In the genomic region with DNA sequence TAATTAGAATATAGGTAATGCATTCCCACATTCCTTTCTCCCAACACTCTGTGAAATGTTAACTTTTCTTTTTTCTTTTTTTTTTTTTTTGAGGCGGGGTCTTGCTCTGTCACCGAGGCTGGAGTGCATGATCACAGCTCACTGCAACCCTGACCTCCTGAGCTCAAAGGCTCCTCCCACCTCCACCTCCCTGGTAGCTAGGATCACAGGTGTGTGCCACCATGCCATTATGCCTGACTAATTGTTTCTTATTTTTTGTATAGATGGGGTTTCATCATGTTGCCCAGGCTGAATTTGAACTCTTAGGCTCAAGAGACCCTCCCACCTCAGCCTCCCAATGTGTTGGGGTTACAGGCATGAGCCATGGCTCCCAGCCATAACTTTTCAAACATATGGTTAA, we compare ENCODE assay signal across 19 cellular contexts. TPM values are rescaled to one million over a fixed set of nuclear protein-coding genes. Genes with fewer than 3 reads are reported as not detected.
DNase-seq lines count a peak whose midpoint lies in the region; ATAC-seq and TF ChIP-seq lines count a peak whose summit lies in the region.
"Had no signal": no experiment of that assay in that cellular context is flagged by ENCODE, and none has a peak within 500 bp of the region (broad histone marks: within the 10 kb centered on the region; RNA-seq: fewer than 3 reads in every experiment).

No MANE protein-coding gene starts in this region.

- H3K56ac ChIP-seq in IMR-90 (ENCODE audit: extremely low read depth, insufficient read depth, low read length): no peak overlapping the region

- H3K4ac ChIP-seq in IMR-90 (ENCODE audit: low read depth, low read length): no peak overlapping the region

- H3K4me1 Mint-ChIP-seq in activated CD8-positive, alpha-beta memory T cell treated with anti-CD3 and anti-CD28 coated beads, Interleukin-2, amount 10 ng/mL, durations not matched to agents 7 days and 5 days: peaks cover 9% of the 10 kb centered on the region

- WGBS in IMR-90 (ENCODE audit: extremely low coverage in 2 of 2, insufficient read length in 1 of 2), 2 experiments: no CpG with 5 or more reads among the region's 2 CpGs

- no peak overlapping the region for H2BK5ac ChIP-seq in IMR-90 (ENCODE audit: low read depth, low read length, poor library complexity, severe bottlenecking)

- no peaks in the 10 kb centered on the region for H3K9me3 Mint-ChIP-seq in activated CD8-positive, alpha-beta memory T cell treated with anti-CD3 and anti-CD28 coated beads, Interleukin-2, amount 10 ng/mL, durations not matched to agents 7 days and 5 days (ENCODE audit: low read depth)
- H3K9me3 Mint-ChIP-seq: CD4-positive, alpha-beta memory T cell had no signal

- no peak overlapping the region for H4K8ac ChIP-seq in IMR-90 (ENCODE audit: low read depth in 2 of 2, low read length in 2 of 2)

- no peaks in the 10 kb centered on the region for H3K27me3 Mint-ChIP-seq in activated CD8-positive, alpha-beta memory T cell treated with anti-CD3 and anti-CD28 coated beads, Interleukin-2, amount 10 ng/mL, durations not matched to agents 7 days and 5 days

- no peak overlapping the region for H2BK120ac ChIP-seq in IMR-90 (ENCODE audit: low read depth, low read length)

- intact Hi-C loops in IMR-90 (cut with micrococcal nuclease): no loop called here
- intact Hi-C loops in colonic mucosa (cut with DNase I): no loop called here

- peaks cover 0 to 13% of the 10 kb centered on the region in 2 experiments; a peak in 3 of 4 replicates for H3K79me1 ChIP-seq in IMR-90 (ENCODE audit: low read depth in 1 of 2, low read length in 2 of 2)

- TF ChIP-seq POLR2A in IMR-90 (IDR thresholded peaks at IDR 0.05; ENCODE audit: low read depth, low read length): no peak

- H2AFZ ChIP-seq in IMR-90 (replicated peaks; ENCODE audit: low read length, poor library complexity): no peak overlapping the region
- H2AFZ ChIP-seq: GM23248 had no signal

- H3K14ac ChIP-seq in IMR-90 (replicated peaks; ENCODE audit: low read depth, low read length): no peak overlapping the region

- H3K4me3 ChIP-seq in IMR-90 (ENCODE audit: insufficient read depth, low read depth, low read length): no peak overlapping the region
- no peak overlapping the region for H3K4me3 ChIP-seq in colonic mucosa
- H3K4me3 ChIP-seq: GM12878, GM23248 had no signal

- dilution Hi-C loops in IMR-90 (cut with HindIII; ENCODE audit: low sequenced_read_pairs, unreplicated experiment): no loop called here

- H2AK9ac ChIP-seq in IMR-90 (replicated peaks; ENCODE audit: low read depth, low read length, poor library complexity): no peak overlapping the region

- no peak overlapping the region for H3K23ac ChIP-seq in IMR-90 (ENCODE audit: low read depth, low read length)

- 0 out of 2 replicates have a peak overlapping the region, but pooled peaks have one; percentile 11 for H2AK5ac ChIP-seq in IMR-90 (ENCODE audit: low read depth, low read length)

- TF ChIP-seq RAD21 in IMR-90 (IDR thresholded peaks at IDR 0.05; ENCODE audit: low read length): no peak

- H3K9me1 ChIP-seq in IMR-90 (ENCODE audit: insufficient read depth, low read length): no peaks in the 10 kb centered on the region; the same call in 1 of the 2 replicates

- H3K27me3 ChIP-seq in IMR-90 (ENCODE audit: control insufficient read depth, insufficient read depth, low read length) (no peaks in the 10 kb centered on the region), colonic mucosa (no peaks in the 10 kb centered on the region)

- no peak overlapping the region for H4K91ac ChIP-seq in IMR-90 (ENCODE audit: insufficient read depth, low read depth, low read length)

- BruUV-seq in IMR-90 (replicated peaks; lab: Mats Ljungman, UMichigan): no TSS peak

- in situ Hi-C loops in IMR-90 (cut with MboI; ENCODE audit: low sequenced_read_pairs): no loop called here

- no peaks in the 10 kb centered on the region for H3K9me3 ChIP-seq in IMR-90 (ENCODE audit: control insufficient read depth, insufficient read depth, low read length)
- no peaks in the 10 kb centered on the region for H3K9me3 ChIP-seq in colonic mucosa

- no peaks in the 10 kb centered on the region for H3K36me3 ChIP-seq in IMR-90 (ENCODE audit: control insufficient read depth, insufficient read depth, low read length)
- no peaks in the 10 kb centered on the region for H3K36me3 ChIP-seq in colonic mucosa

- no peak for TF ChIP-seq CTCF in IMR-90 (conservative IDR thresholded peaks at IDR 0.05; ENCODE audit: low read depth, low read length)
- TF ChIP-seq CTCF in VCaP (conservative IDR thresholded peaks at IDR 0.05): no peak
- TF ChIP-seq CTCF in colonic mucosa (IDR thresholded peaks at IDR 0.05): no peak

- 0 out of 2 replicates have a peak, but pooled peaks cover 2% of the 10 kb centered on the region for H3K4me1 ChIP-seq in IMR-90 (ENCODE audit: control insufficient read depth, insufficient read depth, low read length)
- H3K4me1 ChIP-seq in colonic mucosa: no peaks in the 10 kb centered on the region

- POLR2A ChIA-PET in IMR-90 (lab: Charles Lee; ENCODE audit: unreplicated experiment): no interaction called here

- H3K9ac ChIP-seq in IMR-90 (ENCODE audit: low read depth, low read length): no peak overlapping the region
- H3K9ac ChIP-seq in colonic mucosa (ENCODE audit: low read depth in 2 of 2, low read length in 2 of 2): no peak overlapping the region
- H3K9ac ChIP-seq: GM23248 had no signal

- no peak overlapping the region for H4K5ac ChIP-seq in IMR-90 (ENCODE audit: low read depth, low read length)

- no peak overlapping the region for H3K27ac Mint-ChIP-seq in activated CD8-positive, alpha-beta memory T cell treated with anti-CD3 and anti-CD28 coated beads, Interleukin-2, amount 10 ng/mL, durations not matched to agents 7 days and 5 days

- peaks cover 3% of the 10 kb centered on the region for H3K36me3 Mint-ChIP-seq in activated CD8-positive, alpha-beta memory T cell treated with anti-CD3 and anti-CD28 coated beads, Interleukin-2, amount 10 ng/mL, durations not matched to agents 7 days and 5 days

- H3K4me3 Mint-ChIP-seq in activated CD8-positive, alpha-beta memory T cell treated with anti-CD3 and anti-CD28 coated beads, Interleukin-2, amount 10 ng/mL, durations not matched to agents 7 days and 5 days: no peak overlapping the region
- H3K4me3 Mint-ChIP-seq: CD4-positive, alpha-beta memory T cell had no signal

- DNase-seq in activated CD8-positive, alpha-beta memory T cell treated with anti-CD3 and anti-CD28 coated beads for 24 hours: peak; percentile 7
- DNase-seq in activated CD8-positive, alpha-beta memory T cell treated with anti-CD3 and anti-CD28 coated beads, Interleukin-2, amount 10 ng/mL, durations not matched to agents 7 days and 5 days: no peak
- DNase-seq in IMR-90: no peak
- peak; percentile 74 for DNase-seq in NCI-H69 (lab: John Stamatoyannopoulos, UW)
- DNase-seq in activated CD4-positive, alpha-beta T cell treated with anti-CD3 and anti-CD28 coated beads, Interleukin-2, amount 50 U/mL, for 48 hours: no peak
- DNase-seq in stimulated activated CD4-positive, alpha-beta T cell treated with anti-CD3 and anti-CD28 coated beads, Interleukin-2, amount 100 ng/mL, for 48 hours: no peak
- no peak for DNase-seq in colonic mucosa
- DNase-seq: C1 segment of cervical spinal cord; Calu3; CD4-positive, alpha-beta memory T cell; COR-L47; DMS79; EL; GDM1; GM23248; H7; HCEC 1CT had no signal

- H2BK20ac ChIP-seq in IMR-90 (ENCODE audit: low read depth, low read length): no peak overlapping the region

- H4K20me1 ChIP-seq in IMR-90 (ENCODE audit: insufficient read depth, low read length): no peaks in the 10 kb centered on the region

- no peak overlapping the region for H3K27ac ChIP-seq in IMR-90 (ENCODE audit: insufficient read depth, low read length)
- H3K27ac ChIP-seq in VCaP: peak overlapping the region; percentile 98; the same call in 1 of the 2 replicates
- no peak overlapping the region for H3K27ac ChIP-seq in colonic mucosa
- H3K27ac ChIP-seq: GM23248 had no signal

- H3K18ac ChIP-seq in IMR-90 (ENCODE audit: low read depth, low read length): no peak overlapping the region

- H2BK15ac ChIP-seq in IMR-90 (ENCODE audit: low read depth, low read length): no peak overlapping the region; the same call in 2 of the 3 replicates

- CTCF ChIA-PET in activated CD8-positive, alpha-beta memory T cell treated with anti-CD3 and anti-CD28 coated beads, Interleukin-2, amount 10 ng/mL, durations not matched to agents 7 days and 5 days (lab: Charles Lee): no interaction called here
- CTCF ChIA-PET in IMR-90 (lab: Yijun Ruan, JAX): no interaction called here

- no peak for ATAC-seq in activated CD8-positive, alpha-beta memory T cell treated with anti-CD3 and anti-CD28 coated beads, Interleukin-2, amount 10 ng/mL, durations not matched to agents 7 days and 5 days
- ATAC-seq in IMR-90 (ENCODE audit: low read depth): no peak
- ATAC-seq: GM12878 had no signal

- no peak overlapping the region for H3K4me2 ChIP-seq in IMR-90 (ENCODE audit: low read depth, low read length)

TF ChIP-seq in IMR-90, 13 proteins besides CTCF, POLR2A, EP300 and RAD21 (continues in another document):
- TF ChIP-seq SMC3 (IDR thresholded peaks at IDR 0.05; ENCODE audit: low read depth, low read length) (no peak), FOS (IDR thresholded peaks at IDR 0.05; ENCODE audit: low read depth, low read length) (no peak), CEBPB (IDR thresholded peaks at IDR 0.05; ENCODE audit: low read depth, low read length) (no peak), BHLHE40 (IDR thresholded peaks at IDR 0.05; ENCODE audit: low read depth, low read length) (no peak), MAFK (IDR thresholded peaks at IDR 0.05; ENCODE audit: low read depth, low read length) (no peak), MXI1 (IDR thresholded peaks at IDR 0.05; ENCODE audit: borderline replicate concordance, low read depth, low read length) (no peak)
- TF ChIP-seq, protein P1, sequence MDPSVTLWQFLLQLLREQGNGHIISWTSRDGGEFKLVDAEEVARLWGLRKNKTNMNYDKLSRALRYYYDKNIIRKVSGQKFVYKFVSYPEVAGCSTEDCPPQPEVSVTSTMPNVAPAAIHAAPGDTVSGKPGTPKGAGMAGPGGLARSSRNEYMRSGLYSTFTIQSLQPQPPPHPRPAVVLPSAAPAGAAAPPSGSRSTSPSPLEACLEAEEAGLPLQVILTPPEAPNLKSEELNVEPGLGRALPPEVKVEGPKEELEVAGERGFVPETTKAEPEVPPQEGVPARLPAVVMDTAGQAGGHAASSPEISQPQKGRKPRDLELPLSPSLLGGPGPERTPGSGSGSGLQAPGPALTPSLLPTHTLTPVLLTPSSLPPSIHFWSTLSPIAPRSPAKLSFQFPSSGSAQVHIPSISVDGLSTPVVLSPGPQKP (IDR thresholded peaks at IDR 0.05; ENCODE audit: borderline replicate concordance, low read depth, low read length): no peak

RNA-seq across cellular contexts. Expression of a gene that starts 3.7 kb away (rescaled TPM):
- total RNA-seq in activated CD8-positive, alpha-beta memory T cell treated with anti-CD3 and anti-CD28 coated beads, Interleukin-2, amount 10 ng/mL, durations not matched to agents 7 days and 5 days: 10 to 100 TPM; 21.5 to 36.6 TPM
- total RNA-seq in IMR-90 (2012; rRNA removed) (10.8 and 15.6 TPM in 2 replicates), colonic mucosa (10 to 100 TPM; 26.6 to 28.6 TPM)
- polyA plus RNA-seq in IMR-90 (2012; rRNA removed): 7.3 and 9.5 TPM in 2 replicates
- 1.3 and 1.7 TPM in 2 replicates for polyA plus RNA-seq in IMR-90 (2012; cell fraction: cytosol; rRNA removed)
- 4.9 and 39.2 TPM in 2 replicates for polyA plus RNA-seq in IMR-90 (2012; cell fraction: nucleus; rRNA removed; ENCODE audit: low replicate concordance)

Comparison
In these comparisons a context has a peak if more than half of its experiments do, and no peak if none do; other contexts are left out.
1. DNase-seq: peak in activated CD8-positive, alpha-beta memory T cell treated with anti-CD3 and anti-CD28 coated beads for 24 hours (single experiment) and NCI-H69 (single experiment); none in activated CD8-positive, alpha-beta memory T cell treated with anti-CD3 and anti-CD28 coated beads, Interleukin-2, amount 10 ng/mL, durations not matched to agents 7 days and 5 days (single experiment), IMR-90 (single experiment), activated CD4-positive, alpha-beta T cell treated with anti-CD3 and anti-CD28 coated beads, Interleukin-2, amount 50 U/mL, for 48 hours (0 of 2), stimulated activated CD4-positive, alpha-beta T cell treated with anti-CD3 and anti-CD28 coated beads, Interleukin-2, amount 100 ng/mL, for 48 hours (0 of 2) and colonic mucosa (single experiment).